Comparison of ENCODE assay signal across 22 cellular contexts in genomic region chr9:33709241-33709640, GRCh38.
"Had no signal": no experiment of that assay in that cellular context is flagged by ENCODE, and none has a peak within 500 bp of the region (broad histone marks: within the 10 kb centered on the region; RNA-seq: fewer than 3 reads in every experiment).

No MANE protein-coding gene starts in this region.

- ATAC-seq: esophagus mucosa, gastrocnemius medialis, heart right ventricle, left cardiac atrium, left lung, left ventricle myocardium superior, lower lobe of right lung, mucosa of descending colon had no signal

- H3K4me1 ChIP-seq: esophagus squamous epithelium, gastrocnemius medialis, heart right ventricle, left lung, lower lobe of right lung had no signal

- H3K36me3 Mint-ChIP-seq: naive B cell had no signal

- H3K4me3 Mint-ChIP-seq: mesothelial cell of epicardium, naive B cell had no signal

- H3K27ac Mint-ChIP-seq: mesothelial cell of epicardium, naive B cell had no signal

- H3K27ac ChIP-seq: coronary artery, dorsolateral prefrontal cortex, esophagus squamous epithelium, gastrocnemius medialis, heart right ventricle, left lung, lower lobe of right lung had no signal

- H3K9me3 ChIP-seq: esophagus squamous epithelium, gastrocnemius medialis, heart right ventricle, lower lobe of right lung, mucosa of descending colon had no signal

- DNase-seq: dermis blood vessel endothelial cell; dorsolateral prefrontal cortex; effector CD4-positive, alpha-beta T cell; effector memory CD4-positive, alpha-beta T cell; esophagus squamous epithelium; foreskin fibroblast; foreskin melanocyte; gastrocnemius medialis; glutamatergic neuron; head of caudate nucleus; heart right ventricle; hippocampal formation; left cardiac atrium; left lung; left ventricle myocardium superior; lower lobe of right lung; mesenchymal stem cell; mucosa of descending colon; naive B cell had no signal

- H3K4me1 Mint-ChIP-seq: naive B cell had no signal

- H3K27me3 ChIP-seq: dorsolateral prefrontal cortex, esophagus squamous epithelium, gastrocnemius medialis, left lung had no signal

- H3K36me3 ChIP-seq: esophagus squamous epithelium, gastrocnemius medialis, heart right ventricle, left lung, lower lobe of right lung had no signal

- H3K4me3 ChIP-seq: coronary artery, dorsolateral prefrontal cortex, esophagus squamous epithelium, gastrocnemius medialis, heart right ventricle, left lung, lower lobe of right lung, mucosa of descending colon had no signal
